In genomic region chr3:4693620-4694019, GRCh38 we compare ENCODE assay signal across 12 cellular contexts.
A peak's percentile ranks its signal among the peaks of the same experiment; 100 is the strongest.
DNase-seq lines count a peak whose midpoint lies in the region; ATAC-seq and TF ChIP-seq lines count a peak whose summit lies in the region.
"Had no signal": no experiment of that assay in that cellular context is flagged by ENCODE, and none has a peak within 500 bp of the region (broad histone marks: within the 10 kb centered on the region; RNA-seq: fewer than 3 reads in every experiment).

No MANE protein-coding gene starts in this region.

- no peak overlapping the region for H3K4me3 Mint-ChIP-seq in activated B cell treated with CpG ODN at 0.5 μM for 24 hours
- no peak overlapping the region for H3K4me3 Mint-ChIP-seq in naive thymus-derived CD8-positive, alpha-beta T cell
- H3K4me3 Mint-ChIP-seq: activated naive CD4-positive, alpha-beta T cell treated with anti-CD3 and anti-CD28 coated beads, Interleukin-2, amount 50 U/mL, for 24 hours had no signal

- H3K27ac Mint-ChIP-seq in activated B cell treated with CpG ODN at 0.5 μM for 24 hours: peak overlapping the region; percentile 59
- H3K27ac Mint-ChIP-seq in naive thymus-derived CD8-positive, alpha-beta T cell: no peak overlapping the region
- H3K27ac Mint-ChIP-seq: activated naive CD4-positive, alpha-beta T cell treated with anti-CD3 and anti-CD28 coated beads, Interleukin-2, amount 50 U/mL, for 24 hours had no signal

- CTCF ChIA-PET in activated B cell treated with CpG ODN at 0.5 μM for 24 hours (lab: Charles Lee): interaction anchor here (1.1 to 3.2 kb wide), 2 partner anchors 18 to 364 kb away, joined by 3 to 11 read pairs; no protein-coding TSS in a partner anchor

- ATAC-seq in GM18868 (IDR thresholded peaks at IDR 0.05; ENCODE audit: unreplicated experiment) (peak; percentile 95), GM21529 (IDR thresholded peaks at IDR 0.05; ENCODE audit: unreplicated experiment) (peak; percentile 96), HG03108 (IDR thresholded peaks at IDR 0.05; ENCODE audit: unreplicated experiment) (peak; percentile 90), activated B cell treated with CpG ODN at 0.5 μM for 24 hours (ENCODE audit: low read depth) (peak; percentile 75)
- no peak for ATAC-seq in naive thymus-derived CD8-positive, alpha-beta T cell
- ATAC-seq: SK-N-SH treated with all-trans-retinoic acid at 6 μM for 48 hours had no signal

- peaks cover 5% of the 10 kb centered on the region for H3K9me3 Mint-ChIP-seq in activated B cell treated with CpG ODN at 0.5 μM for 24 hours
- H3K9me3 Mint-ChIP-seq in naive thymus-derived CD8-positive, alpha-beta T cell: peaks cover 0 to 6% (median 3%) of the 10 kb centered on the region in 9 donors
- H3K9me3 Mint-ChIP-seq: activated naive CD4-positive, alpha-beta T cell treated with anti-CD3 and anti-CD28 coated beads, Interleukin-2, amount 50 U/mL, for 24 hours had no signal

- peaks cover 7% of the 10 kb centered on the region for H3K4me1 Mint-ChIP-seq in activated B cell treated with CpG ODN at 0.5 μM for 24 hours
- H3K4me1 Mint-ChIP-seq in naive thymus-derived CD8-positive, alpha-beta T cell: no peaks in the 10 kb centered on the region
- H3K4me1 Mint-ChIP-seq: activated naive CD4-positive, alpha-beta T cell treated with anti-CD3 and anti-CD28 coated beads, Interleukin-2, amount 50 U/mL, for 24 hours had no signal

- no peaks in the 10 kb centered on the region for H3K27me3 Mint-ChIP-seq in activated B cell treated with CpG ODN at 0.5 μM for 24 hours
- H3K27me3 Mint-ChIP-seq in naive thymus-derived CD8-positive, alpha-beta T cell: no peaks in the 10 kb centered on the region
- H3K27me3 Mint-ChIP-seq: activated naive CD4-positive, alpha-beta T cell treated with anti-CD3 and anti-CD28 coated beads, Interleukin-2, amount 50 U/mL, for 24 hours had no signal

- peaks cover 89% of the 10 kb centered on the region for H3K36me3 Mint-ChIP-seq in activated B cell treated with CpG ODN at 0.5 μM for 24 hours (ENCODE audit: low read depth)
- peaks cover 13 to 90% (median 36%) of the 10 kb centered on the region in 3 donors for H3K36me3 Mint-ChIP-seq in naive thymus-derived CD8-positive, alpha-beta T cell

- intact Hi-C loops in activated B cell treated with CpG ODN at 0.5 μM for 24 hours (cut with micrococcal nuclease): no loop called here

- DNase-seq in activated B cell treated with CpG ODN at 0.5 μM for 24 hours (no peak), T-helper 1 cell (no peak), NCI-H2196 (lab: John Stamatoyannopoulos, UW; ENCODE audit: unreplicated experiment) (no peak)
- DNase-seq in naive thymus-derived CD8-positive, alpha-beta T cell: no peak
- no peak for DNase-seq in activated naive CD4-positive, alpha-beta T cell treated with Interleukin-2 at 50 U/mL for 16 hours
- DNase-seq: NCI-H748 treated with DMSO at 0.1 percent for 48 hours, transverse colon had no signal

- POLR2A ChIA-PET in activated B cell treated with CpG ODN at 0.5 μM for 24 hours (lab: Charles Lee): interaction anchor here (0.7 kb wide), 1 partner anchor 494 kb away, joined by 3 read pairs; the partner anchor contains the start of gene EDEM1
- POLR2A ChIA-PET in naive thymus-derived CD8-positive, alpha-beta T cell (lab: Charles Lee): no interaction called here

- TF ChIP-seq CTCF in activated B cell treated with CpG ODN at 0.5 μM for 24 hours (IDR thresholded peaks at IDR 0.05): no peak

Comparison
In these comparisons a context has a peak if more than half of its experiments do, and no peak if none do; other contexts are left out.
1. ATAC-seq: peak in GM18868 (single experiment), GM21529 (single experiment), HG03108 (single experiment) and activated B cell treated with CpG ODN at 0.5 μM for 24 hours (single experiment); none in naive thymus-derived CD8-positive, alpha-beta T cell (0 of 2).